In genomic region chr2:37206760-37207159, GRCh38 we compare ENCODE assay signal across 8 cellular contexts. TPM values are rescaled to one million over a fixed set of nuclear protein-coding genes. Genes with fewer than 3 reads are reported as not detected.
"Had no signal": no experiment of that assay in that cellular context is flagged by ENCODE, and none has a peak within 500 bp of the region (broad histone marks: within the 10 kb centered on the region; RNA-seq: fewer than 3 reads in every experiment).

No MANE protein-coding gene starts in this region.

RNA-seq across cellular contexts. Expression of gene SULT6B1, which starts 18.3 kb away (rescaled TPM):
- total RNA-seq: HepG2, HT1080, IMR-90, M059J, PC-3, SK-MEL-5, T-cell had no signal
- polyA plus RNA-seq: HepG2, IMR-90, SK-N-SH had no signal
